ENCODE assay signal across 23 cellular contexts in genomic region chr9:11064853-11065252, GRCh38.
DNase-seq lines count a peak whose midpoint lies in the region; ATAC-seq, FAIRE-seq and TF ChIP-seq lines count a peak whose summit lies in the region.
"Had no signal": no experiment of that assay in that cellular context is flagged by ENCODE, and none has a peak within 500 bp of the region (broad histone marks: within the 10 kb centered on the region; RNA-seq: fewer than 3 reads in every experiment).

No MANE protein-coding gene starts in this region.

- TF ChIP-seq POLR2A in HepG2 (IDR thresholded peaks at IDR 0.05; ENCODE audit: insufficient read depth in 1 of 2, low read depth in 2 of 2, low read length in 2 of 2) = no peak
- no peak for TF ChIP-seq POLR2A in right lobe of liver (IDR thresholded peaks at IDR 0.05)

- CTCF ChIA-PET in HepG2 (lab: Yijun Ruan, JAX; ENCODE audit: low intra/inter-chr PET ratio, low total read pairs) = no interaction called here

- no TSS peak for BruUV-seq in HepG2 (replicated peaks; lab: Mats Ljungman, UMichigan)

- H3K79me2 ChIP-seq in HepG2 (ENCODE audit: insufficient read depth, low read length) = no peaks in the 10 kb centered on the region
- H3K79me2 ChIP-seq: parathyroid adenoma had no signal

- no peak for TF ChIP-seq RAD21 in HepG2 (CRISPR knock-in tag; IDR thresholded peaks at IDR 0.05)

- no peak overlapping the region for H2AFZ ChIP-seq in HepG2 (ENCODE audit: low read length)
- H2AFZ ChIP-seq: parathyroid adenoma had no signal

- no peak overlapping the region for H3K9ac ChIP-seq in HepG2 (ENCODE audit: insufficient read depth, low read depth, low read length)
- H3K9ac ChIP-seq: BLaER1 treated with 17β-estradiol and CSF1 and Interleukin-3, amounts not matched to agents 10 nM and 100 nM; parathyroid adenoma had no signal

- POLR2A ChIA-PET in HepG2 (lab: Yijun Ruan, JAX) = no interaction called here

- ATAC-seq in HepG2 = peak; percentile 77
- no peak for ATAC-seq in right lobe of liver
- ATAC-seq in upper lobe of right lung = no peak
- ATAC-seq in HG02840 (IDR thresholded peaks at IDR 0.05; ENCODE audit: low FRiP score, unreplicated experiment) = no peak
- ATAC-seq in GM19328 (IDR thresholded peaks at IDR 0.05; ENCODE audit: unreplicated experiment) = no peak
- no peak for ATAC-seq in GM19463 (IDR thresholded peaks at IDR 0.05; ENCODE audit: unreplicated experiment)
- ATAC-seq: sciatic nerve had no signal

- H3K4me1 ChIP-seq in HepG2 (ENCODE audit: insufficient read depth, low read length) (no peaks in the 10 kb centered on the region), right lobe of liver (no peaks in the 10 kb centered on the region), upper lobe of right lung (no peaks in the 10 kb centered on the region)
- H3K4me1 ChIP-seq: BLaER1 treated with 17β-estradiol and CSF1 and Interleukin-3, amounts not matched to agents 10 nM and 100 nM; parathyroid adenoma; vagina had no signal

- H3K36me3 ChIP-seq in HepG2 (replicated peaks in 1 of 2; ENCODE audit: control insufficient read depth in 1 of 2, insufficient read depth in 2 of 2, low read length in 2 of 2) (no peaks in the 10 kb centered on the region), right lobe of liver (no peaks in the 10 kb centered on the region), upper lobe of right lung (no peaks in the 10 kb centered on the region)
- H3K36me3 ChIP-seq: BLaER1 treated with 17β-estradiol and CSF1 and Interleukin-3, amounts not matched to agents 10 nM and 100 nM; cardiac muscle cell; vagina had no signal

- no peak for FAIRE-seq in HepG2 (lab: Jason Lieb, UNC)
- FAIRE-seq: H1 had no signal

- 13% methylated on average over 4 of the region's 10 CpGs for WGBS in HepG2 (ENCODE audit: low lambda C conversion rate)
- WGBS in right lobe of liver (ENCODE audit: insufficient coverage, low coverage, low lambda C conversion rate, missing lambda C conversion rate) = 71% methylated on average over 10 of the region's 10 CpGs

- no peak for TF ChIP-seq EP300 in HepG2 (IDR thresholded peaks at IDR 0.05; ENCODE audit: low read depth in 2 of 2, low read length in 2 of 2)
- no peak for TF ChIP-seq EP300 in HepG2 (CRISPR knock-in tag; IDR thresholded peaks at IDR 0.05; ENCODE audit: borderline replicate concordance)

- H3K4me3 ChIP-seq in HepG2 (replicated peaks in 1 of 3; ENCODE audit: insufficient read depth in 1 of 3, low read depth in 2 of 3, low read length in 3 of 3) (no peak overlapping the region), right lobe of liver (no peak overlapping the region), upper lobe of right lung (no peak overlapping the region)
- H3K4me3 ChIP-seq: BLaER1 treated with 17β-estradiol and CSF1 and Interleukin-3, amounts not matched to agents 10 nM and 100 nM; cardiac muscle cell; vagina had no signal

- TF ChIP-seq CTCF in HepG2 (CRISPR knock-in tag; IDR thresholded peaks at IDR 0.05) (no peak), right lobe of liver (IDR thresholded peaks at IDR 0.05) (no peak), upper lobe of right lung (IDR thresholded peaks at IDR 0.05) (no peak)

- peak overlapping the region; percentile 23; the same call in 1 of the 2 replicates for H3K4me2 ChIP-seq in HepG2 (ENCODE audit: low read depth, low read length)
- H3K4me2 ChIP-seq: BLaER1 treated with 17β-estradiol and CSF1 and Interleukin-3, amounts not matched to agents 10 nM and 100 nM had no signal

- peak; percentile 5 for DNase-seq in HepG2 (ENCODE audit: low spot score)
- DNase-seq in right lobe of liver = no peak
- peak; percentile 23 for DNase-seq in NCI-H187 treated with DMSO at 0.1 percent for 48 hours (lab: John Stamatoyannopoulos, UW)
- DNase-seq in RPMI8226 = peak; percentile 89
- no peak for DNase-seq in upper lobe of right lung
- DNase-seq: activated CD4-positive, alpha-beta T cell treated with anti-CD3 and anti-CD28 coated beads, Interleukin-2, amount 50 U/mL, for 48 hours; activated naive CD4-positive, alpha-beta T cell; activated T-cell treated with anti-CD3 and anti-CD28 coated beads for 4 hours; amygdala; Karpas-422; NCI-H1105 treated with DMSO at 0.1 percent for 48 hours; NCI-H226; nephron progenitor cell; substantia nigra had no signal

- H3K9me3 ChIP-seq in HepG2 (ENCODE audit: low read length) (peaks cover 48% of the 10 kb centered on the region), right lobe of liver (no peaks in the 10 kb centered on the region), upper lobe of right lung (no peaks in the 10 kb centered on the region)
- H3K9me3 ChIP-seq: BLaER1 treated with 17β-estradiol and CSF1 and Interleukin-3, amounts not matched to agents 10 nM and 100 nM; vagina had no signal

- intact Hi-C loops in HepG2 (cut with micrococcal nuclease; ENCODE audit: unreplicated experiment) (no loop called here), right lobe of liver (cut with DNase I) (no loop called here), upper lobe of right lung (cut with DNase I) (no loop called here)

- H4K20me1 ChIP-seq in HepG2 (ENCODE audit: insufficient read depth, low read length) = no peaks in the 10 kb centered on the region
- H4K20me1 ChIP-seq: BLaER1 treated with 17β-estradiol and CSF1 and Interleukin-3, amounts not matched to agents 10 nM and 100 nM had no signal

- H3K27me3 ChIP-seq in HepG2 (ENCODE audit: control insufficient read depth in 1 of 2, insufficient read depth in 2 of 2, low read length in 2 of 2) = no peaks in the 10 kb centered on the region
- no peaks in the 10 kb centered on the region for H3K27me3 ChIP-seq in right lobe of liver
- no peaks in the 10 kb centered on the region for H3K27me3 ChIP-seq in upper lobe of right lung
- H3K27me3 ChIP-seq: BLaER1 treated with 17β-estradiol and CSF1 and Interleukin-3, amounts not matched to agents 10 nM and 100 nM; cardiac muscle cell; vagina had no signal

- in situ Hi-C loops in HepG2 (cut with HindIII; ENCODE audit: extremely low pct_ligation_motif_present, low pct_unique_long_range_greater_than_20kb) = no loop called here

- no peak overlapping the region for H3K27ac ChIP-seq in HepG2 (ENCODE audit: extremely low read length, insufficient read depth, low read length)
- H3K27ac ChIP-seq in right lobe of liver = no peak overlapping the region
- no peak overlapping the region for H3K27ac ChIP-seq in upper lobe of right lung
- H3K27ac ChIP-seq: BLaER1 treated with 17β-estradiol and CSF1 and Interleukin-3, amounts not matched to agents 10 nM and 100 nM; cardiac muscle cell; parathyroid adenoma; vagina had no signal

TF ChIP-seq in HepG2, 621 proteins besides CTCF, POLR2A, EP300 and RAD21:
- TF ChIP-seq CEBPZ (IDR thresholded peaks at IDR 0.05; ENCODE audit: low read length) (no peak), CHCHD3 (CRISPR knock-in tag; IDR thresholded peaks at IDR 0.05) (no peak), POLR2AphosphoS5 (IDR thresholded peaks at IDR 0.05; ENCODE audit: low read depth, low read length) (no peak)

Comparison
In these comparisons a context has a peak if more than half of its experiments do, and no peak if none do; other contexts are left out.
1. DNase-seq: peak in HepG2 (single experiment), NCI-H187 treated with DMSO at 0.1 percent for 48 hours (single experiment) and RPMI8226 (single experiment); none in right lobe of liver (0 of 3) and upper lobe of right lung (single experiment).